In genomic region chr2:6928452-6928851, GRCh38 we compare ENCODE assay signal across 29 cellular contexts. TPM values are rescaled to one million over a fixed set of nuclear protein-coding genes. Genes with fewer than 3 reads are reported as not detected.
DNase-seq lines count a peak whose midpoint lies in the region; ATAC-seq and TF ChIP-seq lines count a peak whose summit lies in the region.
"Had no signal": no experiment of that assay in that cellular context is flagged by ENCODE, and none has a peak within 500 bp of the region (broad histone marks: within the 10 kb centered on the region; RNA-seq: fewer than 3 reads in every experiment).

No MANE protein-coding gene starts in this region.

- no peak overlapping the region for H2AFZ ChIP-seq in PC-9

- peak overlapping the region; percentile 47 for H3K27ac Mint-ChIP-seq in activated CD4-positive, alpha-beta T cell treated with anti-CD3 and anti-CD28 coated beads for 36 hours
- peak overlapping the region; percentile 47 for H3K27ac Mint-ChIP-seq in activated naive CD8-positive, alpha-beta T cell treated with anti-CD3 and anti-CD28 coated beads for 36 hours
- H3K27ac Mint-ChIP-seq in mesothelial cell of epicardium: peak overlapping the region; percentile 23
- H3K27ac Mint-ChIP-seq: endodermal cell; IgD-negative memory B cell; T-helper 2 cell treated with Interferon-gamma antibody and Interleukin-4, amounts not matched to agents 5 μg/mL and 100 μg/mL, for 36 hours had no signal

- no peak overlapping the region for H3K27ac ChIP-seq in BLaER1 treated with 17β-estradiol and CSF1 and Interleukin-3, amounts not matched to agents 10 nM and 100 nM
- H3K27ac ChIP-seq in PC-9: no peak overlapping the region
- H3K27ac ChIP-seq: foreskin keratinocyte, lower lobe of right lung, stomach had no signal

- H3K27me3 ChIP-seq in BLaER1 treated with 17β-estradiol and CSF1 and Interleukin-3, amounts not matched to agents 10 nM and 100 nM: no peaks in the 10 kb centered on the region; a peak in 1 of 22 replicates
- H3K27me3 ChIP-seq in PC-9 (ENCODE audit: insufficient read depth, low read depth): no peaks in the 10 kb centered on the region
- H3K27me3 ChIP-seq: cardiac muscle cell, foreskin keratinocyte, heart left ventricle, stomach, thyroid gland had no signal

- intact Hi-C loops in activated CD4-positive, alpha-beta T cell treated with anti-CD3 and anti-CD28 coated beads for 36 hours (cut with DNase I, micrococcal nuclease): no loop called here
- intact Hi-C loops in PC-9 (cut with micrococcal nuclease; ENCODE audit: unreplicated experiment): no loop called here

- CTCF ChIA-PET in activated CD4-positive, alpha-beta T cell treated with anti-CD3 and anti-CD28 coated beads for 36 hours (lab: Charles Lee): interaction anchor here (1.7 to 4.1 kb wide), 4 partner anchors 13 to 115 kb away, joined by 5 to 16 read pairs (median 10); no protein-coding TSS in a partner anchor
- CTCF ChIA-PET in PC-9 (lab: Charles Lee): no interaction called here

- ATAC-seq in activated CD4-positive, alpha-beta T cell treated with anti-CD3 and anti-CD28 coated beads for 36 hours: no peak
- ATAC-seq: esophagus mucosa, heart left ventricle, lower lobe of right lung, Right ventricle myocardium inferior, SK-N-SH treated with all-trans-retinoic acid at 6 μM for 48 hours had no signal

- H3K79me2 ChIP-seq in PC-9 (ENCODE audit: low read depth): no peaks in the 10 kb centered on the region

- peaks cover 0 to under 1% (median 0%) of the 10 kb centered on the region in 11 experiments; a peak in 1 of 22 replicates for H4K20me1 ChIP-seq in BLaER1 treated with 17β-estradiol and CSF1 and Interleukin-3, amounts not matched to agents 10 nM and 100 nM
- H4K20me1 ChIP-seq in PC-9 (ENCODE audit: insufficient read depth): no peaks in the 10 kb centered on the region

- H3K4me2 ChIP-seq in BLaER1 treated with 17β-estradiol and CSF1 and Interleukin-3, amounts not matched to agents 10 nM and 100 nM: peak overlapping the region in 8 of 11 experiments; percentile 5 to 68 (median 24); a peak in 8 of 22 replicates
- H3K4me2 ChIP-seq in PC-9: no peak overlapping the region

- H3K36me3 ChIP-seq in BLaER1 treated with 17β-estradiol and CSF1 and Interleukin-3, amounts not matched to agents 10 nM and 100 nM: peaks cover 0 to 14% (median 8%) of the 10 kb centered on the region in 11 experiments; a peak in 8 of 22 replicates
- H3K36me3 ChIP-seq in PC-9 (ENCODE audit: low read depth): no peaks in the 10 kb centered on the region
- H3K36me3 ChIP-seq: cardiac muscle cell, lower lobe of right lung, stomach, thyroid gland had no signal

- no peak for DNase-seq in activated CD4-positive, alpha-beta T cell treated with anti-CD3 and anti-CD28 coated beads for 36 hours
- DNase-seq in activated CD4-positive, alpha-beta T cell treated with anti-CD3 and anti-CD28 coated beads for 48 hours: no peak
- DNase-seq in activated naive CD8-positive, alpha-beta T cell treated with anti-CD3 and anti-CD28 coated beads for 36 hours: no peak
- no peak for DNase-seq in mesothelial cell of epicardium (ENCODE audit: low spot score in 2 of 2, unreplicated experiment in 2 of 2)
- DNase-seq in mesenteric fat pad (ENCODE audit: low spot score): no peak
- DNase-seq in PC-9: no peak
- no peak for DNase-seq in UCSD-AML1 (lab: John Stamatoyannopoulos, UW; ENCODE audit: unreplicated experiment)
- DNase-seq: activated effector memory CD4-positive, alpha-beta T cell treated with anti-CD3 and anti-CD28 coated beads, Interleukin-2, amount 50 U/mL, for 16 hours; amygdala; foreskin keratinocyte; heart left ventricle; kidney glomerular epithelial cell; lower lobe of right lung; NCI-H1092; NCI-H1694 treated with DMSO at 0.1 percent for 48 hours; NCI-H2171 treated with DMSO at 0.1 percent for 48 hours; NCI-H524; occipital lobe; PC-3; stomach; thyroid gland had no signal

- H3K4me3 Mint-ChIP-seq in activated CD4-positive, alpha-beta T cell treated with anti-CD3 and anti-CD28 coated beads for 36 hours: no peak overlapping the region
- H3K4me3 Mint-ChIP-seq in activated naive CD8-positive, alpha-beta T cell treated with anti-CD3 and anti-CD28 coated beads for 36 hours: no peak overlapping the region
- no peak overlapping the region for H3K4me3 Mint-ChIP-seq in mesothelial cell of epicardium
- H3K4me3 Mint-ChIP-seq: endodermal cell, IgD-negative memory B cell had no signal

- H3K9ac ChIP-seq in BLaER1 treated with 17β-estradiol and CSF1 and Interleukin-3, amounts not matched to agents 10 nM and 100 nM: no peak overlapping the region

- H3K27me3 Mint-ChIP-seq in activated CD4-positive, alpha-beta T cell treated with anti-CD3 and anti-CD28 coated beads for 36 hours: no peaks in the 10 kb centered on the region
- H3K27me3 Mint-ChIP-seq in activated naive CD8-positive, alpha-beta T cell treated with anti-CD3 and anti-CD28 coated beads for 36 hours: no peaks in the 10 kb centered on the region
- no peaks in the 10 kb centered on the region for H3K27me3 Mint-ChIP-seq in mesothelial cell of epicardium (ENCODE audit: low read depth)
- H3K27me3 Mint-ChIP-seq: IgD-negative memory B cell had no signal

- TF ChIP-seq CTCF in mesothelial cell of epicardium (IDR thresholded peaks at IDR 0.05; ENCODE audit: unreplicated experiment) (no peak), PC-9 (conservative IDR thresholded peaks at IDR 0.05) (no peak)

- H3K4me1 ChIP-seq in BLaER1 treated with 17β-estradiol and CSF1 and Interleukin-3, amounts not matched to agents 10 nM and 100 nM: peaks cover 17 to 67% (median 51%) of the 10 kb centered on the region in 10 experiments
- H3K4me1 ChIP-seq in PC-9 (replicated peaks; ENCODE audit: insufficient read depth): no peaks in the 10 kb centered on the region
- H3K4me1 ChIP-seq: foreskin keratinocyte had no signal

- no peak overlapping the region for H3K4me3 ChIP-seq in BLaER1 treated with 17β-estradiol and CSF1 and Interleukin-3, amounts not matched to agents 10 nM and 100 nM
- no peak overlapping the region for H3K4me3 ChIP-seq in PC-9
- H3K4me3 ChIP-seq: cardiac muscle cell, heart left ventricle, lower lobe of right lung, stomach, thyroid gland had no signal

- peaks cover 44% of the 10 kb centered on the region for H3K36me3 Mint-ChIP-seq in activated CD4-positive, alpha-beta T cell treated with anti-CD3 and anti-CD28 coated beads for 36 hours (ENCODE audit: low read depth)
- H3K36me3 Mint-ChIP-seq in activated naive CD8-positive, alpha-beta T cell treated with anti-CD3 and anti-CD28 coated beads for 36 hours: peaks cover 55% of the 10 kb centered on the region
- H3K36me3 Mint-ChIP-seq in mesothelial cell of epicardium: peaks cover 8% of the 10 kb centered on the region

- peaks cover 13% of the 10 kb centered on the region for H3K9me3 Mint-ChIP-seq in activated CD4-positive, alpha-beta T cell treated with anti-CD3 and anti-CD28 coated beads for 36 hours (ENCODE audit: low read depth)
- H3K9me3 Mint-ChIP-seq in activated naive CD8-positive, alpha-beta T cell treated with anti-CD3 and anti-CD28 coated beads for 36 hours: peaks cover 7% of the 10 kb centered on the region
- H3K9me3 Mint-ChIP-seq in mesothelial cell of epicardium: peaks cover 9% of the 10 kb centered on the region
- H3K9me3 Mint-ChIP-seq: endodermal cell had no signal

- BruUV-seq in PC-9 (replicated peaks; lab: Mats Ljungman, UMichigan): no TSS peak

- H3K4me1 Mint-ChIP-seq in activated CD4-positive, alpha-beta T cell treated with anti-CD3 and anti-CD28 coated beads for 36 hours: peaks cover 71% of the 10 kb centered on the region
- peaks cover 59% of the 10 kb centered on the region for H3K4me1 Mint-ChIP-seq in activated naive CD8-positive, alpha-beta T cell treated with anti-CD3 and anti-CD28 coated beads for 36 hours
- H3K4me1 Mint-ChIP-seq in mesothelial cell of epicardium: peaks cover 62% of the 10 kb centered on the region

- H3F3A ChIP-seq in PC-9 (ENCODE audit: insufficient read depth, low read depth): no peaks in the 10 kb centered on the region

- no peaks in the 10 kb centered on the region for H3K9me2 ChIP-seq in PC-9 (ENCODE audit: insufficient read depth)

- POLR2A ChIA-PET in activated CD4-positive, alpha-beta T cell treated with anti-CD3 and anti-CD28 coated beads for 36 hours (lab: Charles Lee): no interaction called here
- POLR2A ChIA-PET in PC-9 (lab: Charles Lee; ENCODE audit: unreplicated experiment): no interaction called here

- peaks cover 7 to 19% (median 14%) of the 10 kb centered on the region in 11 experiments; a peak in 20 of 22 replicates for H3K9me3 ChIP-seq in BLaER1 treated with 17β-estradiol and CSF1 and Interleukin-3, amounts not matched to agents 10 nM and 100 nM (replicated peaks in 1 of 11)
- H3K9me3 ChIP-seq in PC-9 (ENCODE audit: insufficient read depth, low read depth): no peaks in the 10 kb centered on the region
- H3K9me3 ChIP-seq: heart left ventricle, lower lobe of right lung, stomach, thyroid gland had no signal

RNA-seq across cellular contexts. Expression of gene RNF144A, which starts 11.2 kb away (rescaled TPM):
- total RNA-seq in activated CD4-positive, alpha-beta T cell treated with anti-CD3 and anti-CD28 coated beads for 36 hours: 10 to 100 TPM; 38.6 to 42.7 TPM
- total RNA-seq in activated naive CD8-positive, alpha-beta T cell treated with anti-CD3 and anti-CD28 coated beads for 36 hours: 10 to 100 TPM; 29.7 to 31.4 TPM
- total RNA-seq in mesothelial cell of epicardium (52.3 to 54.4 TPM (median 52.8 TPM) in 3 replicates), mesenteric fat pad (22.2 TPM), PC-9 (2021) (0.94 and 1.1 TPM in 2 replicates)

RNA-seq across cellular contexts. Expression of gene RSAD2, which starts 50.9 kb away (rescaled TPM):
- total RNA-seq in activated CD4-positive, alpha-beta T cell treated with anti-CD3 and anti-CD28 coated beads for 36 hours: 10 to 100 TPM in 1 of 2 experiments, 1 to 10 TPM in 1; 8.1 to 10.2 TPM
- 10 to 100 TPM in 1 of 2 experiments, 1 to 10 TPM in 1; 9.2 to 10.0 TPM for total RNA-seq in activated naive CD8-positive, alpha-beta T cell treated with anti-CD3 and anti-CD28 coated beads for 36 hours
- 3.7 to 4.4 TPM (median 4.3 TPM) in 3 replicates for total RNA-seq in mesothelial cell of epicardium
- 5.2 TPM for total RNA-seq in mesenteric fat pad
- total RNA-seq in PC-9 (2021): not detected in 2 replicates

Comparison
In these comparisons a context has a peak if more than half of its experiments do, and no peak if none do; other contexts are left out.
1. RNA of gene RNF144A, which starts 11.2 kb away (total RNA-seq): 52.3 to 54.4 TPM in mesothelial cell of epicardium, 38.6 to 42.7 TPM in activated CD4-positive, alpha-beta T cell treated with anti-CD3 and anti-CD28 coated beads for 36 hours, 29.7 to 31.4 TPM in activated naive CD8-positive, alpha-beta T cell treated with anti-CD3 and anti-CD28 coated beads for 36 hours and 22.2 TPM in mesenteric fat pad (single experiment); 0.94 to 1.1 TPM in PC-9; every median in the first group is over 10 times any median in the second.
2. Peak in every context shown above with its lines, with median percentiles within 50 percentile points of each other: H3K27ac Mint-ChIP-seq.